In the genomic region with DNA sequence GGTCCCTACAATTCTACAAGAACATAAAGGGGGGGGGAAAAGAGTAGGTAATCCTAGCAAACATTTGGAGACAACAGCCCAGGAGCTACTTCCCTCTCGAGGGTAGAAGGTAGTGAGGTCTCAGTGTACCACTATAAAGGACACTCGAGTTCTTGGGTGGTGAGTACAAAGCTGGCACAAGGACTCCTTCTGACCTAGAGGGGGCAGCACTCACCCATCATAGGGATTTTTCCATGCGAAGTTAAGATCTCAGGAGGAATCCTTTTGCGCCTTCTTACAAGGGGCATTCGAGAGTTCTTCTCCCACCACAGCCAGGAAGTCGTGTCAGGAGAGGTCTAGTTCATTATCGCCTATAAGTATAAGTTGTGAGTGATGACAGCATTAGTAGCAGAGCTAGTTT, we compare ENCODE assay signal across 8 cellular contexts.
A peak's percentile ranks its signal among the peaks of the same experiment; 100 is the strongest.
DNase-seq lines count a peak whose midpoint lies in the region; ATAC-seq and TF ChIP-seq lines count a peak whose summit lies in the region.

No MANE protein-coding gene starts in this region.

- H3K4me1 ChIP-seq in HEK293 (ENCODE audit: control insufficient read depth, insufficient read depth, low read length), result no peaks in the 10 kb centered on the region

- no peak for ATAC-seq in HG02938 (IDR thresholded peaks at IDR 0.05; ENCODE audit: unreplicated experiment)
- ATAC-seq in GM21528 (IDR thresholded peaks at IDR 0.05; ENCODE audit: low FRiP score, unreplicated experiment), result no peak

- CTCF ChIA-PET in HEK293 (lab: Yijun Ruan, JAX), result interaction anchor here (0.6 to 3.7 kb wide), 33 partner anchors 9 to 1752 kb away, joined by 3 to 45 read pairs (median 3); no protein-coding TSS in a partner anchor

- peaks cover 86% of the 10 kb centered on the region for H3K27me3 ChIP-seq in WERI-Rb-1 (ENCODE audit: insufficient read depth, low read depth, severe bottlenecking)

- TF ChIP-seq CTCF in AG09319 (IDR thresholded peaks at IDR 0.05; ENCODE audit: low read depth, low read length) (peak; percentile 57), HEK293 (tag by site-specific recombination; IDR thresholded peaks at IDR 0.05) (peak; percentile 42; the same call in 1 of the 2 replicates), WERI-Rb-1 (IDR thresholded peaks at IDR 0.05; ENCODE audit: low read depth, low read length) (peak; percentile 64)

- H3K9me3 ChIP-seq in HEK293 (ENCODE audit: control insufficient read depth, insufficient read depth, low read depth, low read length) (no peaks in the 10 kb centered on the region), WERI-Rb-1 (ENCODE audit: severe bottlenecking) (no peaks in the 10 kb centered on the region)

- no peak overlapping the region for H3K4me3 ChIP-seq in HEK293 (ENCODE audit: low read depth, low read length)
- H3K4me3 ChIP-seq in WERI-Rb-1 (ENCODE audit: low read depth, low read length), result no peak overlapping the region

- POLR2A ChIA-PET in HEK293 (lab: Yijun Ruan, JAX), result no interaction called here

- no peak overlapping the region for H3K27ac ChIP-seq in HEK293 (ENCODE audit: extremely low read depth, low read depth, low read length)
- H3K27ac ChIP-seq in WERI-Rb-1, result no peak overlapping the region

- no peaks in the 10 kb centered on the region for H3K36me3 ChIP-seq in HEK293 (ENCODE audit: control insufficient read depth in 2 of 2, insufficient read depth in 1 of 2, low read length in 2 of 2)
- no peaks in the 10 kb centered on the region for H3K36me3 ChIP-seq in WERI-Rb-1

- DNase-seq in AG09319 (ENCODE audit: extremely low read depth, low read depth), result no peak
- peak; percentile 33 for DNase-seq in WERI-Rb-1
- peak; percentile 87 for DNase-seq in iPS-NIHi7 (ENCODE audit: extremely low spot score)
- DNase-seq in NK-92 (lab: John Stamatoyannopoulos, UW; ENCODE audit: unreplicated experiment), result no peak
- no peak for DNase-seq in NOMO-1 treated with dmso at 0.1 percent for 144 hours (lab: John Stamatoyannopoulos, UW; ENCODE audit: unreplicated experiment)

TF ChIP-seq in HEK293, 187 proteins besides CTCF, POLR2A, EP300 and RAD21:
- TF ChIP-seq ZBTB17 (tag by site-specific recombination; IDR thresholded peaks at IDR 0.05) (peak; percentile 1; the same call in 1 of the 2 replicates), ZNF366 (tag by site-specific recombination; conservative IDR thresholded peaks at IDR 0.05) (no peak), ZNF654 (tag by site-specific recombination; IDR thresholded peaks at IDR 0.05; ENCODE audit: low read depth) (peak; percentile 22; the same call in 1 of the 2 replicates)

Comparison
In these comparisons a context has a peak if more than half of its experiments do, and no peak if none do; other contexts are left out.
1. DNase-seq: peak in WERI-Rb-1 (single experiment) and iPS-NIHi7 (single experiment); none in AG09319 (single experiment), NK-92 (single experiment) and NOMO-1 treated with dmso at 0.1 percent for 144 hours (single experiment).
2. Peak in every context shown above with its lines, with median percentiles within 50 percentile points of each other: CTCF ChIP-seq.